In genomic region chr5:136279314-136279713, GRCh38 we compare ENCODE assay signal across 21 cellular contexts.
DNase-seq lines count a peak whose midpoint lies in the region; ATAC-seq lines count a peak whose summit lies in the region.
"Had no signal": no experiment of that assay in that cellular context is flagged by ENCODE, and none has a peak within 500 bp of the region (broad histone marks: within the 10 kb centered on the region; RNA-seq: fewer than 3 reads in every experiment).

No MANE protein-coding gene starts in this region.

- no peak for ATAC-seq in sciatic nerve
- ATAC-seq: PC-3 had no signal

- DNase-seq in NCI-H2029 (lab: John Stamatoyannopoulos, UW) (peak; percentile 19), NCI-H2029 treated with DMSO at 0.1 percent for 48 hours (lab: John Stamatoyannopoulos, UW) (no peak), H4 (ENCODE audit: low spot score) (peak; percentile 50), astrocyte of the hippocampus (ENCODE audit: low read depth, low spot score) (peak; percentile 27), renal cortical epithelial cell (ENCODE audit: low read depth) (peak; percentile 95), sciatic nerve (ENCODE audit: low spot score) (no peak), foreskin melanocyte (no peak), NCI-H510A treated with DMSO at 0.1 percent for 48 hours (lab: John Stamatoyannopoulos, UW) (no peak)
- DNase-seq: COR-L47, DMS 273 treated with DMSO at 0.1 percent for 48 hours, DND-41, GOT3, KBM-7, NCI-H1436, NCI-H2081, NCI-H510A, NCI-H82, PC-3, RPMI8226, SHP77 treated with DMSO at 0.1 percent for 48 hours, SK-N-SH had no signal

- intact Hi-C loops in sciatic nerve (cut with DNase I) = no loop called here

Comparison
In these comparisons a context has a peak if more than half of its experiments do, and no peak if none do; other contexts are left out.
1. DNase-seq: peak in NCI-H2029 (single experiment), H4 (single experiment), astrocyte of the hippocampus (single experiment) and renal cortical epithelial cell (single experiment); none in NCI-H2029 treated with DMSO at 0.1 percent for 48 hours (single experiment), sciatic nerve (single experiment), foreskin melanocyte (single experiment) and NCI-H510A treated with DMSO at 0.1 percent for 48 hours (single experiment).